In genomic region chr14:95505030-95505589, GRCh38 we compare ENCODE assay signal across 12 cellular contexts. TPM values are rescaled to one million over a fixed set of nuclear protein-coding genes. Genes with fewer than 3 reads are reported as not detected.
DNase-seq lines count a peak whose midpoint lies in the region; ATAC-seq and TF ChIP-seq lines count a peak whose summit lies in the region.
"Had no signal": no experiment of that assay in that cellular context is flagged by ENCODE, and none has a peak within 500 bp of the region (broad histone marks: within the 10 kb centered on the region; RNA-seq: fewer than 3 reads in every experiment).

No MANE protein-coding gene starts in this region.

- H3K4me1 ChIP-seq in sigmoid colon = peaks cover 0 to 37% (median 25%) of the 10 kb centered on the region in 4 donors

- DNase-seq in activated CD4-positive, alpha-beta T cell treated with anti-CD3 and anti-CD28 coated beads, Interleukin-2, amount 10 ng/mL, durations not matched to agents 24 days and 14 days = no peak
- DNase-seq in activated CD4-positive, alpha-beta T cell treated with anti-CD3 and anti-CD28 coated beads, Interleukin-2, amount 50 U/mL, for 1 hour = no peak
- peak; percentile 78 for DNase-seq in RPMI8226
- DNase-seq in sigmoid colon = peak; percentile 63
- no peak for DNase-seq in Ammon's horn (ENCODE audit: low spot score)
- DNase-seq in foreskin melanocyte = no peak
- DNase-seq: DMS153; naive thymus-derived CD8-positive, alpha-beta T cell; trophoblast cell had no signal

- no peak for TF ChIP-seq EP300 in sigmoid colon (IDR thresholded peaks at IDR 0.05)

- H3K4me3 ChIP-seq in sigmoid colon = no peak overlapping the region
- H3K4me3 ChIP-seq: A549 had no signal

- 88 to 93% methylated on average over 17 of the region's 17 CpGs for whole genome bisulfite sequencing in sigmoid colon, 2 donors

- H3K4me1 Mint-ChIP-seq in activated CD4-positive, alpha-beta T cell treated with anti-CD3 and anti-CD28 coated beads, Interleukin-2, amount 10 ng/mL, durations not matched to agents 24 days and 14 days = peaks cover 63% of the 10 kb centered on the region

- no peak for TF ChIP-seq CTCF in sigmoid colon (IDR thresholded peaks at IDR 0.05)

- H3K9me3 Mint-ChIP-seq in activated CD4-positive, alpha-beta T cell treated with anti-CD3 and anti-CD28 coated beads, Interleukin-2, amount 10 ng/mL, durations not matched to agents 24 days and 14 days = no peaks in the 10 kb centered on the region
- H3K9me3 Mint-ChIP-seq: naive thymus-derived CD8-positive, alpha-beta T cell had no signal

- no peaks in the 10 kb centered on the region for H3K27me3 Mint-ChIP-seq in activated CD4-positive, alpha-beta T cell treated with anti-CD3 and anti-CD28 coated beads, Interleukin-2, amount 10 ng/mL, durations not matched to agents 24 days and 14 days
- H3K27me3 Mint-ChIP-seq: naive thymus-derived CD8-positive, alpha-beta T cell had no signal

- H3K4me3 Mint-ChIP-seq in activated CD4-positive, alpha-beta T cell treated with anti-CD3 and anti-CD28 coated beads, Interleukin-2, amount 10 ng/mL, durations not matched to agents 24 days and 14 days = no peak overlapping the region

- no peaks in the 10 kb centered on the region for H3K36me3 ChIP-seq in sigmoid colon

- peak overlapping the region; percentile 12 for H3K27ac Mint-ChIP-seq in activated CD4-positive, alpha-beta T cell treated with anti-CD3 and anti-CD28 coated beads, Interleukin-2, amount 10 ng/mL, durations not matched to agents 24 days and 14 days

- H3K27me3 ChIP-seq in sigmoid colon = no peaks in the 10 kb centered on the region

- H3K27ac ChIP-seq in sigmoid colon = peak overlapping the region in 1 of 4 donors; percentile 11
- H3K27ac ChIP-seq: A549 had no signal

- ATAC-seq in GM21367 (IDR thresholded peaks at IDR 0.05; ENCODE audit: unreplicated experiment) (peak; percentile 41), HG03469 (IDR thresholded peaks at IDR 0.05; ENCODE audit: unreplicated experiment) (no peak)
- ATAC-seq: A549; naive thymus-derived CD8-positive, alpha-beta T cell had no signal

- peaks cover 44% of the 10 kb centered on the region for H3K36me3 Mint-ChIP-seq in activated CD4-positive, alpha-beta T cell treated with anti-CD3 and anti-CD28 coated beads, Interleukin-2, amount 10 ng/mL, durations not matched to agents 24 days and 14 days (ENCODE audit: low read depth)

- no peak for TF ChIP-seq POLR2A in sigmoid colon (IDR thresholded peaks at IDR 0.05)

- no peaks in the 10 kb centered on the region for H3K9me3 ChIP-seq in sigmoid colon
- H3K9me3 ChIP-seq: A549 had no signal

- intact Hi-C loops in activated CD4-positive, alpha-beta T cell treated with anti-CD3 and anti-CD28 coated beads, Interleukin-2, amount 10 ng/mL, durations not matched to agents 24 days and 14 days (cut with micrococcal nuclease) = no loop called here
- intact Hi-C loops in sigmoid colon (cut with DNase I) = no loop called here

RNA-seq across cellular contexts. Expression of gene SYNE3, which starts 11.3 kb away (rescaled TPM):
- total RNA-seq in activated CD4-positive, alpha-beta T cell treated with anti-CD3 and anti-CD28 coated beads, Interleukin-2, amount 10 ng/mL, durations not matched to agents 24 days and 14 days = 45.2 and 46.3 TPM in 2 replicates
- total RNA-seq in sigmoid colon = 10 to 100 TPM in 2 of 4 donors, 1 to 10 TPM in 2; 5.6 to 11.8 (median 9.9) TPM
- 1 to 10 TPM in 2 of 3 donors, under 1 TPM in 1; 0.69 to 6.3 (median 1.8) TPM for polyA plus RNA-seq in sigmoid colon

RNA-seq across cellular contexts. Expression of gene GLRX5, which starts 29.7 kb away (rescaled TPM):
- 43.7 and 45.6 TPM in 2 replicates for total RNA-seq in activated CD4-positive, alpha-beta T cell treated with anti-CD3 and anti-CD28 coated beads, Interleukin-2, amount 10 ng/mL, durations not matched to agents 24 days and 14 days
- total RNA-seq in sigmoid colon = 10 to 100 TPM; 30.5 to 61.4 (median 44.3) TPM
- 10 to 100 TPM; 45.7 to 97.1 (median 76.9) TPM for polyA plus RNA-seq in sigmoid colon

Comparison
In these comparisons a context has a peak if more than half of its experiments do, and no peak if none do; other contexts are left out.
1. DNase-seq: peak in RPMI8226 (single experiment) and sigmoid colon (single experiment); none in activated CD4-positive, alpha-beta T cell treated with anti-CD3 and anti-CD28 coated beads, Interleukin-2, amount 10 ng/mL, durations not matched to agents 24 days and 14 days (single experiment), activated CD4-positive, alpha-beta T cell treated with anti-CD3 and anti-CD28 coated beads, Interleukin-2, amount 50 U/mL, for 1 hour (single experiment), Ammon's horn (single experiment) and foreskin melanocyte (single experiment).